ENCODE assay signal across 33 cellular contexts in genomic region chr5:123412206-123412605, GRCh38.
"Had no signal": no experiment of that assay in that cellular context is flagged by ENCODE, and none has a peak within 500 bp of the region (broad histone marks: within the 10 kb centered on the region; RNA-seq: fewer than 3 reads in every experiment).

No MANE protein-coding gene starts in this region.

- H3K9me3 ChIP-seq: ascending aorta had no signal

- H3K4me1 Mint-ChIP-seq: brain had no signal

- H3K4me1 ChIP-seq: ascending aorta had no signal

- H3K4me3 Mint-ChIP-seq: activated B cell treated with CpG ODN at 0.5 μM for 24 hours; activated CD4-positive, alpha-beta memory T cell treated with anti-CD3 and anti-CD28 coated beads for 36 hours; activated CD4-positive, alpha-beta T cell treated with anti-CD3 and anti-CD28 coated beads, Interleukin-2, amount 10 ng/mL, durations not matched to agents 7 days and 5 days; activated naive CD4-positive, alpha-beta T cell treated with anti-CD3 and anti-CD28 coated beads, Interleukin-2, amount 10 ng/mL, durations not matched to agents 7 days and 5 days; activated naive CD4-positive, alpha-beta T cell treated with anti-CD3 and anti-CD28 coated beads, Interleukin-2, amount 50 U/mL, for 24 hours; activated naive CD8-positive, alpha-beta T cell; activated T-cell treated with anti-CD3 and anti-CD28 coated beads, Interleukin-2, amount 50 U/mL, for 4 hours; activated T-cell treated with anti-CD3 and anti-CD28 coated beads, Interleukin-2, amount 50 U/mL, for 72 hours; activated T-helper 1 cell treated with anti-CD3 and anti-CD28 coated beads, Interleukin-12 subunit alpha, Interleukin-12 subunit beta, Interleukin-2, Interleukin-4 antibody, amounts not matched to agents 30 ng/mL and 10 ng/mL and 1 ng/mL, durations not matched to agents 14 hours and 24 hours and 36 hours; brain; central memory CD8-positive, alpha-beta T cell; T-helper 1 cell treated with Interleukin-12 subunit alpha and Interleukin-12 subunit beta and Interleukin-4 antibody, amounts not matched to agents 30 μg/mL and 1 μg/mL, for 36 hours; T-helper 2 cell treated with Interferon-gamma antibody and Interleukin-4, amounts not matched to agents 5 μg/mL and 100 μg/mL, for 36 hours had no signal

- H3K9me3 Mint-ChIP-seq: activated B cell treated with CpG ODN at 0.5 μM for 24 hours; activated CD4-positive, alpha-beta memory T cell treated with anti-CD3 and anti-CD28 coated beads for 36 hours; activated CD4-positive, alpha-beta T cell treated with anti-CD3 and anti-CD28 coated beads, Interleukin-2, amount 10 ng/mL, durations not matched to agents 7 days and 5 days; activated naive CD4-positive, alpha-beta T cell treated with anti-CD3 and anti-CD28 coated beads, Interleukin-2, amount 10 ng/mL, durations not matched to agents 7 days and 5 days; activated naive CD4-positive, alpha-beta T cell treated with anti-CD3 and anti-CD28 coated beads, Interleukin-2, amount 50 U/mL, for 24 hours; activated T-cell treated with anti-CD3 and anti-CD28 coated beads, Interleukin-2, amount 50 U/mL, for 4 hours; activated T-cell treated with anti-CD3 and anti-CD28 coated beads, Interleukin-2, amount 50 U/mL, for 72 hours; activated T-helper 1 cell treated with anti-CD3 and anti-CD28 coated beads, Interleukin-12 subunit alpha, Interleukin-12 subunit beta, Interleukin-2, Interleukin-4 antibody, amounts not matched to agents 30 ng/mL and 10 ng/mL and 1 ng/mL, durations not matched to agents 14 hours and 24 hours and 36 hours; activated T-helper 2 cell treated with anti-CD3 and anti-CD28 coated beads, Interferon-gamma antibody, Interleukin-2, Interleukin-4, amounts not matched to agents 10 μg/mL and 5 μg/mL and 100 μg/mL, durations not matched to agents 14 hours and 24 hours and 36 hours; brain; central memory CD8-positive, alpha-beta T cell; T-helper 1 cell treated with Interleukin-12 subunit alpha and Interleukin-12 subunit beta and Interleukin-4 antibody, amounts not matched to agents 30 μg/mL and 1 μg/mL, for 36 hours; T-helper 2 cell treated with Interferon-gamma antibody and Interleukin-4, amounts not matched to agents 5 μg/mL and 100 μg/mL, for 36 hours had no signal

- H3K27ac Mint-ChIP-seq: activated B cell treated with CpG ODN at 0.5 μM for 24 hours; activated CD4-positive, alpha-beta memory T cell treated with anti-CD3 and anti-CD28 coated beads for 36 hours; activated CD4-positive, alpha-beta T cell treated with anti-CD3 and anti-CD28 coated beads, Interleukin-2, amount 10 ng/mL, durations not matched to agents 7 days and 5 days; activated naive CD4-positive, alpha-beta T cell treated with anti-CD3 and anti-CD28 coated beads, Interleukin-2, amount 10 ng/mL, durations not matched to agents 7 days and 5 days; activated naive CD4-positive, alpha-beta T cell treated with anti-CD3 and anti-CD28 coated beads, Interleukin-2, amount 50 U/mL, for 24 hours; activated T-cell treated with anti-CD3 and anti-CD28 coated beads, Interleukin-2, amount 50 U/mL, for 72 hours; activated T-helper 1 cell treated with anti-CD3 and anti-CD28 coated beads, Interleukin-12 subunit alpha, Interleukin-12 subunit beta, Interleukin-2, Interleukin-4 antibody, amounts not matched to agents 30 ng/mL and 10 ng/mL and 1 ng/mL, durations not matched to agents 14 hours and 24 hours and 36 hours; activated T-helper 2 cell treated with anti-CD3 and anti-CD28 coated beads, Interferon-gamma antibody, Interleukin-2, Interleukin-4, amounts not matched to agents 10 μg/mL and 5 μg/mL and 100 μg/mL, durations not matched to agents 14 hours and 24 hours and 36 hours; brain; T-helper 1 cell treated with Interleukin-12 subunit alpha and Interleukin-12 subunit beta and Interleukin-4 antibody, amounts not matched to agents 30 μg/mL and 1 μg/mL, for 36 hours; T-helper 2 cell treated with Interferon-gamma antibody and Interleukin-4, amounts not matched to agents 5 μg/mL and 100 μg/mL, for 36 hours had no signal

- H3K4me3 ChIP-seq: ascending aorta, cardiac muscle cell had no signal

- DNase-seq: activated B cell treated with CpG ODN at 0.5 μM for 24 hours; activated CD4-positive, alpha-beta memory T cell treated with anti-CD3 and anti-CD28 coated beads for 36 hours; activated CD4-positive, alpha-beta T cell treated with anti-CD3 and anti-CD28 coated beads for 48 hours; activated CD4-positive, alpha-beta T cell treated with anti-CD3 and anti-CD28 coated beads, Interleukin-2, amount 10 ng/mL, durations not matched to agents 7 days and 5 days; activated CD4-positive, CD25-positive, alpha-beta regulatory T cell treated with anti-CD3 and anti-CD28 coated beads, Interleukin-2, amount 50 U/mL, for 72 hours; activated CD8-positive, alpha-beta memory T cell treated with anti-CD3 and anti-CD28 coated beads, Interleukin-2, amount 50 U/mL, for 4 hours; activated effector memory CD4-positive, alpha-beta T cell treated with Interleukin-2 at 50 U/mL for 16 hours; activated gamma-delta T cell; activated naive CD4-positive, alpha-beta T cell treated with anti-CD3 and anti-CD28 coated beads, Interleukin-2, amount 10 ng/mL, durations not matched to agents 7 days and 5 days; activated naive CD4-positive, alpha-beta T cell treated with Interleukin-2 at 50 U/mL for 16 hours; activated T-cell treated with anti-CD3 and anti-CD28 coated beads for 4 hours; activated T-cell treated with anti-CD3 and anti-CD28 coated beads, Interleukin-2, amount 50 U/mL, for 1 hour; activated T-cell treated with anti-CD3 and anti-CD28 coated beads, Interleukin-2, amount 50 U/mL, for 4 hours; activated T-cell treated with anti-CD3 and anti-CD28 coated beads, Interleukin-2, amount 50 U/mL, for 72 hours; amygdala; anterior cingulate cortex; caudate nucleus; cerebellar nuclear complex; SW 1271; T-helper 1 cell; T-helper 2 cell; T-helper 9 cell had no signal

- H3K27me3 Mint-ChIP-seq: activated B cell treated with CpG ODN at 0.5 μM for 24 hours; activated CD4-positive, alpha-beta memory T cell treated with anti-CD3 and anti-CD28 coated beads for 36 hours; activated CD4-positive, alpha-beta T cell treated with anti-CD3 and anti-CD28 coated beads, Interleukin-2, amount 10 ng/mL, durations not matched to agents 7 days and 5 days; activated naive CD4-positive, alpha-beta T cell treated with anti-CD3 and anti-CD28 coated beads, Interleukin-2, amount 10 ng/mL, durations not matched to agents 7 days and 5 days; activated naive CD4-positive, alpha-beta T cell treated with anti-CD3 and anti-CD28 coated beads, Interleukin-2, amount 50 U/mL, for 24 hours; activated naive CD8-positive, alpha-beta T cell; brain; central memory CD8-positive, alpha-beta T cell had no signal

- ATAC-seq: activated T-cell treated with anti-CD3 and anti-CD28 coated beads, Interleukin-2, amount 50 U/mL, for 4 hours; activated T-cell treated with anti-CD3 and anti-CD28 coated beads, Interleukin-2, amount 50 U/mL, for 72 hours had no signal

- H3K27ac ChIP-seq: ascending aorta, cardiac muscle cell, VCaP had no signal
